ENCODE assay signal across 10 cellular contexts in the genomic region with DNA sequence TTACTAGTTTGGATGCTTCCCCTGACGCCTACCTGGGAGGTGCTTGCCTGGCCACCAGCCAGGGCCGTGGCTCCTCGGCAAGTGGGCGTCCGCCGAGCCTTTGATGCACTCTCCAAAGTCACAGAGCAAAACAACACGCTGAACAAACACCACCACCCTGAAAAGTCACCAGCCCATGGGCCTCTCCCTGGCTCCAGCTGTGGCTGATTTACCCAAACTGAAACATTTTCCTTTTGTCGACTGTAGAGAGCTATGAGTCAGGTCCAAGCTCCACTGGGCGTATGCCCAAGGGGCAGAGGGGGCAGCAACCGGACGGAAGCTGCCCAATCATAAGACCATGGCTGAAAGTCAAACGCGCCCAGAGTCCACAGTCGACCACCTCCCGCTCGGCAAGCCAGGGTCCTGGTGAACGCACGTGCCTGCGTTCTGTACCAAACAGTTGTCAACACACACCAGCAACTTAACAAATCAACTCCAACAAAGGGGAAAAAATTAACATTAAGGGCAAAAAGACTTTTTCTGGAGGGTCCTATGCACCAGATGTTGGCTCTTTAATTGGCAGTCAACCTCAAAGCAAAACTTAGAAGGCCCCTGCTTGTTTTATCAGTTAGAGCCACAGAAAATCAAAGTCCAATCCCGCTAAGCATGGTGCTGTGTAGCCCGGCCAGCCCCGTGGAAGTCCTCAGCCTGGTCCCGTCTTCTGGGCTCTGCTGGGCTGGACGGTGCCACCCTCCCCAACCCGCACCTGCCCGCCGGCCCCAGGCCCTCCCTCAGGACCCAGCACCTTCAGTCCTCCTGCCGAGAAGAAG. TPM values are rescaled to one million over a fixed set of nuclear protein-coding genes. Genes with fewer than 3 reads are reported as not detected.
DNase-seq lines count a peak whose midpoint lies in the region; ATAC-seq and TF ChIP-seq lines count a peak whose summit lies in the region.
"Had no signal": no experiment of that assay in that cellular context is flagged by ENCODE, and none has a peak within 500 bp of the region (broad histone marks: within the 10 kb centered on the region; RNA-seq: fewer than 3 reads in every experiment).

No MANE protein-coding gene starts in this region.

- no peaks in the 10 kb centered on the region for H3K36me3 ChIP-seq in MM.1S (replicated peaks; ENCODE audit: insufficient read depth, low read length)

- H3K36me3 Mint-ChIP-seq in activated CD4-positive, alpha-beta T cell treated with anti-CD3 and anti-CD28 coated beads, Interleukin-2, amount 10 ng/mL, durations not matched to agents 7 days and 5 days (ENCODE audit: low read depth): no peaks in the 10 kb centered on the region

- TF ChIP-seq RAD21 in Ishikawa (IDR thresholded peaks at IDR 0.05; ENCODE audit: low read depth): no peak

- H3K9me3 Mint-ChIP-seq in activated CD4-positive, alpha-beta T cell treated with anti-CD3 and anti-CD28 coated beads, Interleukin-2, amount 10 ng/mL, durations not matched to agents 7 days and 5 days: no peaks in the 10 kb centered on the region

- no peak overlapping the region for H3K4me3 Mint-ChIP-seq in activated CD4-positive, alpha-beta T cell treated with anti-CD3 and anti-CD28 coated beads, Interleukin-2, amount 10 ng/mL, durations not matched to agents 7 days and 5 days

- no peak for ATAC-seq in GM18868 (IDR thresholded peaks at IDR 0.05; ENCODE audit: unreplicated experiment)
- ATAC-seq: body of pancreas had no signal

- POLR2A ChIA-PET in activated CD4-positive, alpha-beta T cell treated with anti-CD3 and anti-CD28 coated beads, Interleukin-2, amount 10 ng/mL, durations not matched to agents 7 days and 5 days (lab: Charles Lee): no interaction called here

- no peak overlapping the region for H3K27ac ChIP-seq in MM.1S (ENCODE audit: low read length)

- no peaks in the 10 kb centered on the region for H3K27me3 Mint-ChIP-seq in activated CD4-positive, alpha-beta T cell treated with anti-CD3 and anti-CD28 coated beads, Interleukin-2, amount 10 ng/mL, durations not matched to agents 7 days and 5 days

- peak; percentile 59 for DNase-seq in AG09319 (ENCODE audit: extremely low read depth, low read depth)
- DNase-seq in amniotic stem cell (lab: John Stamatoyannopoulos, UW): peak; percentile 65
- peak; percentile 69 for DNase-seq in mucosa of gallbladder (ENCODE audit: low spot score)
- DNase-seq in GOT3 (lab: John Stamatoyannopoulos, UW): no peak
- no peak for DNase-seq in activated CD4-positive, alpha-beta T cell treated with anti-CD3 and anti-CD28 coated beads, Interleukin-2, amount 10 ng/mL, durations not matched to agents 7 days and 5 days
- DNase-seq in MM.1S: no peak
- DNase-seq: NCI-H1436 treated with DMSO at 0.1 percent for 48 hours had no signal

- H3K9me2 ChIP-seq in MM.1S (replicated peaks; ENCODE audit: insufficient read depth, low read length): no peaks in the 10 kb centered on the region

- no peak overlapping the region for H2AFZ ChIP-seq in MM.1S (ENCODE audit: low read length)

- peaks cover 17% of the 10 kb centered on the region for H3K4me1 Mint-ChIP-seq in activated CD4-positive, alpha-beta T cell treated with anti-CD3 and anti-CD28 coated beads, Interleukin-2, amount 10 ng/mL, durations not matched to agents 7 days and 5 days

- no peaks in the 10 kb centered on the region for H3K79me2 ChIP-seq in MM.1S (ENCODE audit: low read length)

- no peak overlapping the region for H3K4me2 ChIP-seq in MM.1S (ENCODE audit: low read depth, low read length)

- no peak overlapping the region for H3K27ac Mint-ChIP-seq in activated CD4-positive, alpha-beta T cell treated with anti-CD3 and anti-CD28 coated beads, Interleukin-2, amount 10 ng/mL, durations not matched to agents 7 days and 5 days

- no peak overlapping the region for H3K4me3 ChIP-seq in MM.1S (ENCODE audit: low read length)
- H3K4me3 ChIP-seq: body of pancreas had no signal

- no peak for TF ChIP-seq CTCF in AG09319 (IDR thresholded peaks at IDR 0.05; ENCODE audit: low read depth, low read length)
- no peak for TF ChIP-seq CTCF in MM.1S (IDR thresholded peaks at IDR 0.05; ENCODE audit: low read length)

- H3K27me3 ChIP-seq in MM.1S (replicated peaks; ENCODE audit: insufficient read depth, low read length): peaks cover 93% of the 10 kb centered on the region
- H3K27me3 ChIP-seq: body of pancreas had no signal

- no peaks in the 10 kb centered on the region for H3K9me3 ChIP-seq in MM.1S (replicated peaks; ENCODE audit: insufficient read depth, low read length)
- H3K9me3 ChIP-seq: body of pancreas had no signal

- TF ChIP-seq EP300 in Ishikawa (IDR thresholded peaks at IDR 0.05; ENCODE audit: borderline replicate concordance): no peak

- CTCF ChIA-PET in activated CD4-positive, alpha-beta T cell treated with anti-CD3 and anti-CD28 coated beads, Interleukin-2, amount 10 ng/mL, durations not matched to agents 7 days and 5 days (lab: Charles Lee): no interaction called here

- H3K4me1 ChIP-seq in MM.1S (ENCODE audit: low read length): peaks cover 18% of the 10 kb centered on the region

- no peak overlapping the region for H3K9ac ChIP-seq in MM.1S (ENCODE audit: low read length)

- H3F3A ChIP-seq in MM.1S (ENCODE audit: insufficient read depth, low read length): peaks cover 2% of the 10 kb centered on the region; the same call in 1 of the 2 replicates

- H4K20me1 ChIP-seq in MM.1S (ENCODE audit: insufficient read depth, low read length): no peaks in the 10 kb centered on the region

TF ChIP-seq in Ishikawa, 13 proteins besides CTCF, POLR2A, EP300 and RAD21:
- TF ChIP-seq, protein P1, sequence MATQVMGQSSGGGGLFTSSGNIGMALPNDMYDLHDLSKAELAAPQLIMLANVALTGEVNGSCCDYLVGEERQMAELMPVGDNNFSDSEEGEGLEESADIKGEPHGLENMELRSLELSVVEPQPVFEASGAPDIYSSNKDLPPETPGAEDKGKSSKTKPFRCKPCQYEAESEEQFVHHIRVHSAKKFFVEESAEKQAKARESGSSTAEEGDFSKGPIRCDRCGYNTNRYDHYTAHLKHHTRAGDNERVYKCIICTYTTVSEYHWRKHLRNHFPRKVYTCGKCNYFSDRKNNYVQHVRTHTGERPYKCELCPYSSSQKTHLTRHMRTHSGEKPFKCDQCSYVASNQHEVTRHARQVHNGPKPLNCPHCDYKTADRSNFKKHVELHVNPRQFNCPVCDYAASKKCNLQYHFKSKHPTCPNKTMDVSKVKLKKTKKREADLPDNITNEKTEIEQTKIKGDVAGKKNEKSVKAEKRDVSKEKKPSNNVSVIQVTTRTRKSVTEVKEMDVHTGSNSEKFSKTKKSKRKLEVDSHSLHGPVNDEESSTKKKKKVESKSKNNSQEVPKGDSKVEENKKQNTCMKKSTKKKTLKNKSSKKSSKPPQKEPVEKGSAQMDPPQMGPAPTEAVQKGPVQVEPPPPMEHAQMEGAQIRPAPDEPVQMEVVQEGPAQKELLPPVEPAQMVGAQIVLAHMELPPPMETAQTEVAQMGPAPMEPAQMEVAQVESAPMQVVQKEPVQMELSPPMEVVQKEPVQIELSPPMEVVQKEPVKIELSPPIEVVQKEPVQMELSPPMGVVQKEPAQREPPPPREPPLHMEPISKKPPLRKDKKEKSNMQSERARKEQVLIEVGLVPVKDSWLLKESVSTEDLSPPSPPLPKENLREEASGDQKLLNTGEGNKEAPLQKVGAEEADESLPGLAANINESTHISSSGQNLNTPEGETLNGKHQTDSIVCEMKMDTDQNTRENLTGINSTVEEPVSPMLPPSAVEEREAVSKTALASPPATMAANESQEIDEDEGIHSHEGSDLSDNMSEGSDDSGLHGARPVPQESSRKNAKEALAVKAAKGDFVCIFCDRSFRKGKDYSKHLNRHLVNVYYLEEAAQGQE (IDR thresholded peaks at IDR 0.05; ENCODE audit: low read depth): no peak
- peak; percentile 63 for TF ChIP-seq NFIC (IDR thresholded peaks at IDR 0.05)

RNA-seq across cellular contexts. Expression of gene TBC1D16, which starts 47.3 kb away (rescaled TPM):
- total RNA-seq in mucosa of gallbladder: 38.4 TPM
- total RNA-seq in activated CD4-positive, alpha-beta T cell treated with anti-CD3 and anti-CD28 coated beads, Interleukin-2, amount 10 ng/mL, durations not matched to agents 7 days and 5 days: 1 to 10 TPM in 1 of 2 experiments, under 1 TPM in 1; 0.74 to 1.2 TPM

RNA-seq across cellular contexts. Expression of gene CCDC40, which starts 48.1 kb away (rescaled TPM):
- total RNA-seq in mucosa of gallbladder: 13.5 TPM
- total RNA-seq in activated CD4-positive, alpha-beta T cell treated with anti-CD3 and anti-CD28 coated beads, Interleukin-2, amount 10 ng/mL, durations not matched to agents 7 days and 5 days: not detected

Comparison
In these comparisons a context has a peak if more than half of its experiments do, and no peak if none do; other contexts are left out.
1. DNase-seq: peak in AG09319 (single experiment), amniotic stem cell (single experiment) and mucosa of gallbladder (single experiment); none in GOT3 (single experiment), activated CD4-positive, alpha-beta T cell treated with anti-CD3 and anti-CD28 coated beads, Interleukin-2, amount 10 ng/mL, durations not matched to agents 7 days and 5 days (single experiment) and MM.1S (single experiment).
2. RNA of gene TBC1D16, which starts 47.3 kb away (total RNA-seq): 38.4 TPM in mucosa of gallbladder (single experiment); 0.74 to 1.2 TPM in activated CD4-positive, alpha-beta T cell treated with anti-CD3 and anti-CD28 coated beads, Interleukin-2, amount 10 ng/mL, durations not matched to agents 7 days and 5 days; every median in the first group is over 10 times any median in the second.
3. RNA of gene CCDC40, which starts 48.1 kb away (total RNA-seq): 13.5 TPM in mucosa of gallbladder (single experiment); not detected in activated CD4-positive, alpha-beta T cell treated with anti-CD3 and anti-CD28 coated beads, Interleukin-2, amount 10 ng/mL, durations not matched to agents 7 days and 5 days; every median in the first group is over 10 times any median in the second.